18 cellular contexts compared by ENCODE assay signal in the genomic region with DNA sequence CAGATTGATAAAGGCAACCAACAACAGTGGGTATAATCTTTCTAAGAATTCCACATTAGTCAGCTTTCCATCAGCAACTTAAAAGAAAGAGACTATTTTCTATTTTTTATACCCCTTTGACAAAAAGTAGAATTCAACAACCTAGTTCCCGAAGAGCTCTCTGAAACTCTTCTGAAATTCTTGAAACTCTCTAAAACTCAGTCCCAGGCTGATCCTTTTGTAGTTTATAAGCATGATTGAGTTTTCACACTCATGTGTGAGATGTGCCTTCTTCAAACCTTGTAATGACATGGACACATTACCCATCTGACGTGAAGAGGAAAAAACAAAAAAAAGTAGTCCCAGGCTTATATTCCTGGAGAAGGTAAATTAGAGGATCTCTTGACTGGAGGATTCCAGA. TPM values are rescaled to one million over a fixed set of nuclear protein-coding genes. Genes with fewer than 3 reads are reported as not detected.
DNase-seq lines count a peak whose midpoint lies in the region; ATAC-seq and TF ChIP-seq lines count a peak whose summit lies in the region.
"Had no signal": no experiment of that assay in that cellular context is flagged by ENCODE, and none has a peak within 500 bp of the region (broad histone marks: within the 10 kb centered on the region; RNA-seq: fewer than 3 reads in every experiment).

No MANE protein-coding gene starts in this region.

- no peak for ATAC-seq in CD8-positive, alpha-beta T cell
- ATAC-seq in activated T-helper 17 cell treated with anti-CD3 and anti-CD28 coated beads, Interleukin-2, amount 50 U/mL, for 72 hours (replicated peaks), result no peak
- ATAC-seq: PC-3 had no signal

- no peaks in the 10 kb centered on the region for H3K27me3 ChIP-seq in CD8-positive, alpha-beta T cell (ENCODE audit: insufficient read depth, low read length)
- H3K27me3 ChIP-seq in neutrophil, result no peaks in the 10 kb centered on the region
- H3K27me3 ChIP-seq: BLaER1 had no signal

- no peak for DNase-seq in activated T-cell treated with anti-CD3 and anti-CD28 coated beads, Interleukin-2, amount 50 U/mL, for 24 hours
- no peak for DNase-seq in activated T-cell treated with anti-CD3 and anti-CD28 coated beads, Interleukin-2, amount 50 U/mL, for 1 hour
- no peak for DNase-seq in CD8-positive, alpha-beta T cell
- no peak for DNase-seq in C1 segment of cervical spinal cord (lab: John Stamatoyannopoulos, UW)
- DNase-seq in stimulated activated CD4-positive, alpha-beta T cell treated with anti-CD3 and anti-CD28 coated beads, Interleukin-12 subunit alpha, Interleukin-12 subunit beta, amount 100 ng/mL, for 4 hours, result no peak
- no peak for DNase-seq in GM19238 (ENCODE audit: insufficient read length, low spot score)
- DNase-seq: Caco-2, DMS153, KG1, NCI-H1417 treated with DMSO at 0.1 percent for 48 hours, NCI-H1930, NCI-H2171 treated with DMSO at 0.1 percent for 48 hours, NCI-H446 treated with DMSO at 0.1 percent for 48 hours, PC-3 had no signal

- peaks cover 54% of the 10 kb centered on the region for H3K4me1 Mint-ChIP-seq in activated T-cell treated with anti-CD3 and anti-CD28 coated beads, Interleukin-2, amount 50 U/mL, for 24 hours (ENCODE audit: low read depth)
- peaks cover 55% of the 10 kb centered on the region for H3K4me1 Mint-ChIP-seq in CD8-positive, alpha-beta T cell (ENCODE audit: low read depth)
- peaks cover 24% of the 10 kb centered on the region for H3K4me1 Mint-ChIP-seq in activated T-helper 17 cell treated with anti-CD3 and anti-CD28 coated beads, Interleukin-2, amount 50 U/mL, for 72 hours

- no peaks in the 10 kb centered on the region for H3K9me3 ChIP-seq in CD8-positive, alpha-beta T cell (ENCODE audit: low read length)
- no peaks in the 10 kb centered on the region for H3K9me3 ChIP-seq in neutrophil
- H3K9me3 ChIP-seq: Caco-2 had no signal

- no peak for TF ChIP-seq CTCF in CD8-positive, alpha-beta T cell (IDR thresholded peaks at IDR 0.05)
- TF ChIP-seq CTCF in neutrophil (IDR thresholded peaks at IDR 0.05), result no peak

- H3K4me3 Mint-ChIP-seq in activated T-cell treated with anti-CD3 and anti-CD28 coated beads, Interleukin-2, amount 50 U/mL, for 24 hours, result no peak overlapping the region
- H3K4me3 Mint-ChIP-seq in CD8-positive, alpha-beta T cell, result no peak overlapping the region
- peak overlapping the region; percentile 13 for H3K4me3 Mint-ChIP-seq in activated T-helper 17 cell treated with anti-CD3 and anti-CD28 coated beads, Interleukin-2, amount 50 U/mL, for 72 hours

- POLR2A ChIA-PET in CD8-positive, alpha-beta T cell (lab: Charles Lee), result no interaction called here

- no peak overlapping the region for H3K4me3 ChIP-seq in CD8-positive, alpha-beta T cell (ENCODE audit: low read depth, low read length)
- H3K4me3 ChIP-seq in neutrophil (ENCODE audit: low read depth in 1 of 2, low read length in 1 of 2), result no peak overlapping the region
- H3K4me3 ChIP-seq: BLaER1 had no signal

- H3K27ac Mint-ChIP-seq in activated T-cell treated with anti-CD3 and anti-CD28 coated beads, Interleukin-2, amount 50 U/mL, for 24 hours, result peak overlapping the region; percentile 84
- H3K27ac Mint-ChIP-seq in CD8-positive, alpha-beta T cell, result peak overlapping the region; percentile 68
- H3K27ac Mint-ChIP-seq in activated T-helper 17 cell treated with anti-CD3 and anti-CD28 coated beads, Interleukin-2, amount 50 U/mL, for 72 hours, result peak overlapping the region; percentile 50

- intact Hi-C loops in CD8-positive, alpha-beta T cell (cut with DNase I, micrococcal nuclease), result no loop called here

- H3K27ac ChIP-seq in CD8-positive, alpha-beta T cell (ENCODE audit: low read depth, low read length), result no peak overlapping the region
- peak overlapping the region; percentile 56 for H3K27ac ChIP-seq in neutrophil
- H3K27ac ChIP-seq: BLaER1, RWPE1 had no signal

- peaks cover 13% of the 10 kb centered on the region for H3K4me1 ChIP-seq in CD8-positive, alpha-beta T cell (ENCODE audit: insufficient read depth, low read length)
- H3K4me1 ChIP-seq in neutrophil (ENCODE audit: control insufficient read depth in 1 of 2, insufficient read depth in 1 of 2, low read depth in 1 of 2, low read length in 1 of 2), result peaks cover 13 to 30% of the 10 kb centered on the region in 2 experiments

- no peaks in the 10 kb centered on the region for H3K27me3 Mint-ChIP-seq in activated T-cell treated with anti-CD3 and anti-CD28 coated beads, Interleukin-2, amount 50 U/mL, for 24 hours
- H3K27me3 Mint-ChIP-seq in CD8-positive, alpha-beta T cell (ENCODE audit: low read depth), result no peaks in the 10 kb centered on the region
- H3K27me3 Mint-ChIP-seq in activated T-helper 17 cell treated with anti-CD3 and anti-CD28 coated beads, Interleukin-2, amount 50 U/mL, for 72 hours, result no peaks in the 10 kb centered on the region

- CTCF ChIA-PET in CD8-positive, alpha-beta T cell (lab: Charles Lee), result no interaction called here

- no peaks in the 10 kb centered on the region for H3K9me3 Mint-ChIP-seq in activated T-cell treated with anti-CD3 and anti-CD28 coated beads, Interleukin-2, amount 50 U/mL, for 24 hours
- no peaks in the 10 kb centered on the region for H3K9me3 Mint-ChIP-seq in CD8-positive, alpha-beta T cell
- no peaks in the 10 kb centered on the region for H3K9me3 Mint-ChIP-seq in activated T-helper 17 cell treated with anti-CD3 and anti-CD28 coated beads, Interleukin-2, amount 50 U/mL, for 72 hours

- no peaks in the 10 kb centered on the region for H3K36me3 ChIP-seq in CD8-positive, alpha-beta T cell (ENCODE audit: insufficient read depth, low read length)
- H3K36me3 ChIP-seq in neutrophil, result peaks cover 9% of the 10 kb centered on the region

- peaks cover 33% of the 10 kb centered on the region for H3K36me3 Mint-ChIP-seq in activated T-cell treated with anti-CD3 and anti-CD28 coated beads, Interleukin-2, amount 50 U/mL, for 24 hours (ENCODE audit: low read depth)
- H3K36me3 Mint-ChIP-seq in CD8-positive, alpha-beta T cell, result peaks cover 18% of the 10 kb centered on the region
- H3K36me3 Mint-ChIP-seq in activated T-helper 17 cell treated with anti-CD3 and anti-CD28 coated beads, Interleukin-2, amount 50 U/mL, for 72 hours (ENCODE audit: low read depth), result peaks cover 18% of the 10 kb centered on the region

RNA-seq across cellular contexts. Expression of gene RAF1, which starts 31.4 kb away (rescaled TPM):
- 100 to 1,000 TPM; 156 to 159 TPM for total RNA-seq in CD8-positive, alpha-beta T cell
- total RNA-seq in activated T-helper 17 cell treated with anti-CD3 and anti-CD28 coated beads, Interleukin-2, amount 50 U/mL, for 72 hours, result 10 to 100 TPM; 91.5 to 97.3 TPM
